Comparison of ENCODE assay signal across 8 cellular contexts in genomic region chr5:158435161-158435616, GRCh38.
DNase-seq lines count a peak whose midpoint lies in the region; ATAC-seq and TF ChIP-seq lines count a peak whose summit lies in the region.

No MANE protein-coding gene starts in this region.

- ATAC-seq in HG03442 (IDR thresholded peaks at IDR 0.05; ENCODE audit: unreplicated experiment) = peak; percentile 82
- no peak for ATAC-seq in esophagus mucosa
- no peak for ATAC-seq in SK-N-SH treated with all-trans-retinoic acid at 6 μM for 48 hours

- H3K36me3 Mint-ChIP-seq in MCF 10A (ENCODE audit: insufficient read depth, unreplicated experiment) = peaks cover 6% of the 10 kb centered on the region
- H3K36me3 Mint-ChIP-seq in activated T-helper 1 cell treated with anti-CD3 and anti-CD28 coated beads, Interleukin-12 subunit alpha, Interleukin-12 subunit beta, Interleukin-2, Interleukin-4 antibody, amounts not matched to agents 30 ng/mL and 10 ng/mL and 1 ng/mL, durations not matched to agents 14 hours and 24 hours and 36 hours (ENCODE audit: low read depth) = peaks cover 6% of the 10 kb centered on the region

- no peaks in the 10 kb centered on the region for H3K9me3 ChIP-seq in breast epithelium

- peak overlapping the region; percentile 3 for H3K27ac Mint-ChIP-seq in MCF 10A (ENCODE audit: low read depth, unreplicated experiment)
- peak overlapping the region; percentile 91 for H3K27ac Mint-ChIP-seq in activated T-helper 1 cell treated with anti-CD3 and anti-CD28 coated beads, Interleukin-12 subunit alpha, Interleukin-12 subunit beta, Interleukin-2, Interleukin-4 antibody, amounts not matched to agents 30 ng/mL and 10 ng/mL and 1 ng/mL, durations not matched to agents 14 hours and 24 hours and 36 hours

- DNase-seq in MCF 10A (ENCODE audit: unreplicated experiment) = peak; percentile 31
- DNase-seq in breast epithelium (ENCODE audit: low spot score in 2 of 2) = no peak
- peak; percentile 17 for DNase-seq in activated T-helper 1 cell treated with anti-CD3 and anti-CD28 coated beads, Interleukin-12 subunit alpha, Interleukin-12 subunit beta, Interleukin-2, Interleukin-4 antibody, amounts not matched to agents 30 ng/mL and 10 ng/mL and 1 ng/mL, durations not matched to agents 14 hours and 24 hours and 36 hours (ENCODE audit: low spot score)
- DNase-seq in stimulated activated CD8-positive, alpha-beta memory T cell treated with anti-CD3 and anti-CD28 coated beads, Interleukin-4, amount 100 ng/mL, for 48 hours = peak; percentile 33
- DNase-seq in posterior vena cava (ENCODE audit: low spot score) = no peak

- no peaks in the 10 kb centered on the region for H3K27me3 ChIP-seq in breast epithelium

- H3K4me1 Mint-ChIP-seq in MCF 10A (ENCODE audit: insufficient read depth, unreplicated experiment) = peaks cover 21% of the 10 kb centered on the region
- peaks cover 48% of the 10 kb centered on the region for H3K4me1 Mint-ChIP-seq in activated T-helper 1 cell treated with anti-CD3 and anti-CD28 coated beads, Interleukin-12 subunit alpha, Interleukin-12 subunit beta, Interleukin-2, Interleukin-4 antibody, amounts not matched to agents 30 ng/mL and 10 ng/mL and 1 ng/mL, durations not matched to agents 14 hours and 24 hours and 36 hours (ENCODE audit: low read depth)

- no peak for TF ChIP-seq CTCF in MCF 10A (IDR thresholded peaks at IDR 0.05; ENCODE audit: unreplicated experiment)
- no peak for TF ChIP-seq CTCF in breast epithelium (IDR thresholded peaks at IDR 0.05)

- no peaks in the 10 kb centered on the region for H3K36me3 ChIP-seq in breast epithelium

- no peaks in the 10 kb centered on the region for H3K9me3 Mint-ChIP-seq in MCF 10A (ENCODE audit: unreplicated experiment)
- H3K9me3 Mint-ChIP-seq in activated T-helper 1 cell treated with anti-CD3 and anti-CD28 coated beads, Interleukin-12 subunit alpha, Interleukin-12 subunit beta, Interleukin-2, Interleukin-4 antibody, amounts not matched to agents 30 ng/mL and 10 ng/mL and 1 ng/mL, durations not matched to agents 14 hours and 24 hours and 36 hours = peaks cover 28% of the 10 kb centered on the region

- POLR2A ChIA-PET in MCF 10A (lab: Yijun Ruan, JAX) = no interaction called here

- no peaks in the 10 kb centered on the region for H3K27me3 Mint-ChIP-seq in MCF 10A (ENCODE audit: insufficient read depth, unreplicated experiment)
- peaks cover 2% of the 10 kb centered on the region for H3K27me3 Mint-ChIP-seq in activated T-helper 1 cell treated with anti-CD3 and anti-CD28 coated beads, Interleukin-12 subunit alpha, Interleukin-12 subunit beta, Interleukin-2, Interleukin-4 antibody, amounts not matched to agents 30 ng/mL and 10 ng/mL and 1 ng/mL, durations not matched to agents 14 hours and 24 hours and 36 hours (ENCODE audit: insufficient read depth)

- H3K4me3 Mint-ChIP-seq in MCF 10A (ENCODE audit: unreplicated experiment) = no peak overlapping the region
- peak overlapping the region; percentile 48 for H3K4me3 Mint-ChIP-seq in activated T-helper 1 cell treated with anti-CD3 and anti-CD28 coated beads, Interleukin-12 subunit alpha, Interleukin-12 subunit beta, Interleukin-2, Interleukin-4 antibody, amounts not matched to agents 30 ng/mL and 10 ng/mL and 1 ng/mL, durations not matched to agents 14 hours and 24 hours and 36 hours

- BruUV-seq in MCF 10A (replicated peaks; lab: Mats Ljungman, UMichigan) = no TSS peak

- no peak for TF ChIP-seq POLR2A in breast epithelium (IDR thresholded peaks at IDR 0.05)

- H3K4me3 ChIP-seq in breast epithelium = no peak overlapping the region

- intact Hi-C loops in MCF 10A (cut with micrococcal nuclease) = no loop called here
- intact Hi-C loops in breast epithelium (cut with DNase I; ENCODE audit: low total_unique reads) = no loop called here
- intact Hi-C loops in activated T-helper 1 cell treated with anti-CD3 and anti-CD28 coated beads, Interleukin-12 subunit alpha, Interleukin-12 subunit beta, Interleukin-2, Interleukin-4 antibody, amounts not matched to agents 30 ng/mL and 10 ng/mL and 1 ng/mL, durations not matched to agents 14 hours and 24 hours and 36 hours (cut with micrococcal nuclease) = loop anchor here (2.0 kb wide), 1 partner anchor 78 kb away; no protein-coding TSS in a partner anchor
- intact Hi-C loops in posterior vena cava (cut with DNase I) = no loop called here

- CTCF ChIA-PET in MCF 10A (lab: Yijun Ruan, JAX) = interaction anchor here (0.6 to 1.4 kb wide), 2 partner anchors 18 to 292 kb away, joined by 3 to 4 read pairs; no protein-coding TSS in a partner anchor

- no peak overlapping the region for H3K27ac ChIP-seq in breast epithelium

- H3K4me1 ChIP-seq in breast epithelium = no peaks in the 10 kb centered on the region

TF ChIP-seq in SK-N-SH treated with all-trans-retinoic acid at 6 μM for 48 hours, 23 proteins besides CTCF, POLR2A, EP300 and RAD21 (continues in another document):
- TF ChIP-seq BACH2 (CRISPR knock-in tag; IDR thresholded peaks at IDR 0.05; ENCODE audit: borderline replicate concordance) (no peak), TSHZ2 (CRISPR knock-in tag; IDR thresholded peaks at IDR 0.05) (no peak), ISL1 (CRISPR knock-in tag; IDR thresholded peaks at IDR 0.05) (no peak), POU6F1 (CRISPR knock-in tag; IDR thresholded peaks at IDR 0.05; ENCODE audit: borderline replicate concordance, low read depth) (no peak), TOX (CRISPR knock-in tag; IDR thresholded peaks at IDR 0.05; ENCODE audit: borderline replicate concordance) (no peak), CREB5 (CRISPR knock-in tag; IDR thresholded peaks at IDR 0.05; ENCODE audit: low read depth) (no peak), PPARA (CRISPR knock-in tag; IDR thresholded peaks at IDR 0.05; ENCODE audit: borderline replicate concordance) (no peak), ZC3H10 (CRISPR knock-in tag; IDR thresholded peaks at IDR 0.05) (no peak), ZNF70 (CRISPR knock-in tag; IDR thresholded peaks at IDR 0.05) (no peak), ESRRG (CRISPR knock-in tag; IDR thresholded peaks at IDR 0.05) (no peak), OSR1 (CRISPR knock-in tag; IDR thresholded peaks at IDR 0.05) (no peak), SNAI2 (CRISPR knock-in tag; IDR thresholded peaks at IDR 0.05) (no peak), CSRNP3 (CRISPR knock-in tag; IDR thresholded peaks at IDR 0.05) (no peak)

Comparison
In these comparisons a context has a peak if more than half of its experiments do, and no peak if none do; other contexts are left out.
1. DNase-seq: peak in MCF 10A (single experiment), activated T-helper 1 cell treated with anti-CD3 and anti-CD28 coated beads, Interleukin-12 subunit alpha, Interleukin-12 subunit beta, Interleukin-2, Interleukin-4 antibody, amounts not matched to agents 30 ng/mL and 10 ng/mL and 1 ng/mL, durations not matched to agents 14 hours and 24 hours and 36 hours (single experiment) and stimulated activated CD8-positive, alpha-beta memory T cell treated with anti-CD3 and anti-CD28 coated beads, Interleukin-4, amount 100 ng/mL, for 48 hours (single experiment); none in breast epithelium (0 of 2) and posterior vena cava (single experiment).